8 cellular contexts compared by ENCODE assay signal in genomic region chr19:18831524-18832330, GRCh38. TPM values are rescaled to one million over a fixed set of nuclear protein-coding genes. Genes with fewer than 3 reads are reported as not detected.
DNase-seq lines count a peak whose midpoint lies in the region; ATAC-seq and TF ChIP-seq lines count a peak whose summit lies in the region.

TSS of gene UPF1 (plus strand) at chr19:18831959. CDS start at chr19:18832210, 251 bp downstream.

- ATAC-seq in omental fat pad (ENCODE audit: low FRiP score), result peak; percentile 89

- POLR2A ChIA-PET in HEK293T (lab: Yijun Ruan, JAX), result interaction anchor here (0.6 to 3.9 kb wide), 18 partner anchors 8 to 548 kb away, joined by 3 to 42 read pairs (median 4); partner anchors contain the start of genes COMP, COPE, DDX49 and REX1BD

- H3K9me3 ChIP-seq in SK-N-MC (ENCODE audit: low read depth, low read length), result 0 out of 2 replicates have a peak, but pooled peaks cover 3% of the 10 kb centered on the region

- TF ChIP-seq CTCF in omental fat pad (IDR thresholded peaks at IDR 0.05), result no peak

- peak within 1 kb of the TSS; percentile 98 for H3K9ac ChIP-seq in SK-N-MC (ENCODE audit: insufficient read length)

- peak within 1 kb of the TSS; percentile 80 for H3K4me3 ChIP-seq in SK-N-MC

- H3K4me1 Mint-ChIP-seq in activated naive CD4-positive, alpha-beta T cell treated with anti-CD3 and anti-CD28 coated beads, Interleukin-2, amount 10 ng/mL, durations not matched to agents 7 days and 5 days, result peaks cover 37% of the 10 kb centered on the region

- H3K27ac Mint-ChIP-seq in activated naive CD4-positive, alpha-beta T cell treated with anti-CD3 and anti-CD28 coated beads, Interleukin-2, amount 10 ng/mL, durations not matched to agents 7 days and 5 days, result peak within 1 kb of the TSS; percentile 92

- H3K27me3 Mint-ChIP-seq in activated naive CD4-positive, alpha-beta T cell treated with anti-CD3 and anti-CD28 coated beads, Interleukin-2, amount 10 ng/mL, durations not matched to agents 7 days and 5 days, result peaks cover 29% of the 10 kb centered on the region

- peak within 1 kb of the TSS; percentile 87 for H3K4me3 Mint-ChIP-seq in activated naive CD4-positive, alpha-beta T cell treated with anti-CD3 and anti-CD28 coated beads, Interleukin-2, amount 10 ng/mL, durations not matched to agents 7 days and 5 days

- no peaks in the 10 kb centered on the region for H3K9me3 Mint-ChIP-seq in activated naive CD4-positive, alpha-beta T cell treated with anti-CD3 and anti-CD28 coated beads, Interleukin-2, amount 10 ng/mL, durations not matched to agents 7 days and 5 days

- peaks cover 34% of the 10 kb centered on the region for H3K36me3 Mint-ChIP-seq in activated naive CD4-positive, alpha-beta T cell treated with anti-CD3 and anti-CD28 coated beads, Interleukin-2, amount 10 ng/mL, durations not matched to agents 7 days and 5 days

- peak; percentile 98 for DNase-seq in GM03348 (ENCODE audit: low spot score)
- DNase-seq in HEK293T (ENCODE audit: extremely low spot score), result peak; percentile 97
- peak; percentile 96 for DNase-seq in NAMALWA (ENCODE audit: low spot score)
- DNase-seq in SK-N-MC (ENCODE audit: low read depth, low spot score), result peak; percentile 55
- DNase-seq in activated naive CD4-positive, alpha-beta T cell treated with anti-CD3 and anti-CD28 coated beads, Interleukin-2, amount 10 ng/mL, durations not matched to agents 7 days and 5 days, result peak; percentile 97
- no peak for DNase-seq in glomerular endothelial cell (ENCODE audit: extremely low read depth, low read depth, low spot score)
- DNase-seq in omental fat pad (ENCODE audit: low spot score), result peak; percentile 55

- H3K27ac ChIP-seq in SK-N-MC (peak within 1 kb of the TSS; percentile 75; the same call in 1 of the 2 replicates), temporal lobe (ENCODE audit: low read depth, low read length) (no peak within 1 kb of the TSS)

- H3K36me3 ChIP-seq in SK-N-MC (ENCODE audit: insufficient read depth, low read length), result peaks cover 27% of the 10 kb centered on the region

- CTCF ChIA-PET in HEK293T (lab: Yijun Ruan, JAX), result interaction anchor here (0.6 to 2.1 kb wide), 4 partner anchors 10 to 98 kb away, joined by 4 to 6 read pairs (median 4); no protein-coding TSS in a partner anchor
- CTCF ChIA-PET in activated naive CD4-positive, alpha-beta T cell treated with anti-CD3 and anti-CD28 coated beads, Interleukin-2, amount 10 ng/mL, durations not matched to agents 7 days and 5 days (lab: Charles Lee), result interaction anchor here (1.1 to 2.4 kb wide), 3 partner anchors 12 to 243 kb away, joined by 3 to 12 read pairs (median 4); partner anchors contain the start of gene REX1BD

TF ChIP-seq in HEK293T, 16 proteins besides CTCF, POLR2A, EP300 and RAD21:
- peak; percentile 79; the same call in 1 of the 2 replicates for TF ChIP-seq LEF1 (IDR thresholded peaks at IDR 0.05; ENCODE audit: borderline replicate concordance)
- TF ChIP-seq SUZ12 (IDR thresholded peaks at IDR 0.05), result no peak
- no peak for TF ChIP-seq ZNF384 (IDR thresholded peaks at IDR 0.05)
- no peak for TF ChIP-seq HDGF (IDR thresholded peaks at IDR 0.05; ENCODE audit: borderline replicate concordance)
- TF ChIP-seq SP1 (IDR thresholded peaks at IDR 0.05), result no peak
- no peak for TF ChIP-seq ELF4 (IDR thresholded peaks at IDR 0.05)
- no peak for TF ChIP-seq ARNT (IDR thresholded peaks at IDR 0.05)

RNA-seq across cellular contexts. Expression of gene UPF1, which starts in this region (rescaled TPM):
- total RNA-seq in glomerular endothelial cell, result 65.9 and 90.6 TPM in 2 replicates
- total RNA-seq in omental fat pad, result 100 to 1,000 TPM in 2 of 4 donors, 10 to 100 TPM in 2; 67.3 to 113 (median 96.0) TPM
- 37.1 TPM for total RNA-seq in temporal lobe
